In the genomic region with DNA sequence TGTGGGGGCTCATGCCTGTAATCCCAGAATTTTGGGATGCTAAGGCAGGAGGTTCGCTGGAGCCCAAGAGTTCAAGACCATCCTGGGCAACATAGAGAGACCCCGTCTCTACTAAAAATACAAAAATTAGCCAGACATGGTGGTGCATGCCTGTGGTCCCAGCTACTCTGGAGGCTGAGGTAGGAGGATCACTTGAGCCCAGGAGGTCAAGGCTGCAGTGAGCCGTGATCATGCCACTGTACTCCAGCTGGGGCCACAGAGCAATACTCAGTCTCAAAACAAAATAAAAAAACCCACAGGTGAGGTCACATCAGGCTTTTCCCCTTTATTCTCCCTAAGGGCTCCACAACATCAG, we compare ENCODE assay signal across 1 cellular context.
TF ChIP-seq lines count a peak whose summit lies in the region.
"Not testable (repeated sequence)": the region's sequence is repeated elsewhere in the genome, so short reads cannot be mapped to it uniquely, and the experiment has no call there.

No MANE protein-coding gene starts in this region.

TF ChIP-seq in HepG2, 621 proteins besides CTCF, POLR2A, EP300 and RAD21:
- TF ChIP-seq, protein P1, sequence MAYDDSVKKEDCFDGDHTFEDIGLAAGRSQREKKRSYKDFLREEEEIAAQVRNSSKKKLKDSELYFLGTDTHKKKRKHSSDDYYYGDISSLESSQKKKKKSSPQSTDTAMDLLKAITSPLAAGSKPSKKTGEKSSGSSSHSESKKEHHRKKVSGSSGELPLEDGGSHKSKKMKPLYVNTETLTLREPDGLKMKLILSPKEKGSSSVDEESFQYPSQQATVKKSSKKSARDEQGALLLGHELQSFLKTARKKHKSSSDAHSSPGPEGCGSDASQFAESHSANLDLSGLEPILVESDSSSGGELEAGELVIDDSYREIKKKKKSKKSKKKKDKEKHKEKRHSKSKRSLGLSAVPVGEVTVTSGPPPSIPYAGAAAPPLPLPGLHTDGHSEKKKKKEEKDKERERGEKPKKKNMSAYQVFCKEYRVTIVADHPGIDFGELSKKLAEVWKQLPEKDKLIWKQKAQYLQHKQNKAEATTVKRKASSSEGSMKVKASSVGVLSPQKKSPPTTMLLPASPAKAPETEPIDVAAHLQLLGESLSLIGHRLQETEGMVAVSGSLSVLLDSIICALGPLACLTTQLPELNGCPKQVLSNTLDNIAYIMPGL (CRISPR knock-in tag; IDR thresholded peaks at IDR 0.05; ENCODE audit: borderline replicate concordance in 1 of 2, low read depth in 1 of 2): 0 out of 4 replicates have a peak, but pooled peaks of 1 of the 2 experiments have one; percentile 16
- 0 out of 2 replicates have a peak, but pooled peaks have one; percentile 2 for TF ChIP-seq YEATS4 (CRISPR knock-in tag; IDR thresholded peaks at IDR 0.05; ENCODE audit: borderline replicate concordance)
- TF ChIP-seq GATA4 (IDR thresholded peaks at IDR 0.05; ENCODE audit: borderline replicate concordance, low read depth): 0 out of 2 replicates have a peak, but pooled peaks have one; percentile 0
- 0 out of 2 replicates have a peak, but pooled peaks have one; percentile 45 for TF ChIP-seq ZNF615 (CRISPR knock-in tag; IDR thresholded peaks at IDR 0.05; ENCODE audit: borderline replicate concordance)
- TF ChIP-seq ADNP (CRISPR knock-in tag; IDR thresholded peaks at IDR 0.05): 0 out of 2 replicates have a peak, but pooled peaks have one; percentile 9
- TF ChIP-seq, protein P2, sequence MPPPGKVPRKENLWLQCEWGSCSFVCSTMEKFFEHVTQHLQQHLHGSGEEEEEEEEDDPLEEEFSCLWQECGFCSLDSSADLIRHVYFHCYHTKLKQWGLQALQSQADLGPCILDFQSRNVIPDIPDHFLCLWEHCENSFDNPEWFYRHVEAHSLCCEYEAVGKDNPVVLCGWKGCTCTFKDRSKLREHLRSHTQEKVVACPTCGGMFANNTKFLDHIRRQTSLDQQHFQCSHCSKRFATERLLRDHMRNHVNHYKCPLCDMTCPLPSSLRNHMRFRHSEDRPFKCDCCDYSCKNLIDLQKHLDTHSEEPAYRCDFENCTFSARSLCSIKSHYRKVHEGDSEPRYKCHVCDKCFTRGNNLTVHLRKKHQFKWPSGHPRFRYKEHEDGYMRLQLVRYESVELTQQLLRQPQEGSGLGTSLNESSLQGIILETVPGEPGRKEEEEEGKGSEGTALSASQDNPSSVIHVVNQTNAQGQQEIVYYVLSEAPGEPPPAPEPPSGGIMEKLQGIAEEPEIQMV (CRISPR knock-in tag; IDR thresholded peaks at IDR 0.05; ENCODE audit: low read depth): peak; percentile 42
- TF ChIP-seq JUN (CRISPR knock-in tag; IDR thresholded peaks at IDR 0.05): 0 out of 2 replicates have a peak, but pooled peaks have one; percentile 13
- TF ChIP-seq GABPA (IDR thresholded peaks at IDR 0.05; ENCODE audit: low read depth, low read length); SOX6 (IDR thresholded peaks at IDR 0.05); LCORL (IDR thresholded peaks at IDR 0.05): not testable (repeated sequence)
- 0 out of 2 replicates have a peak, but pooled peaks have one; percentile 8 for TF ChIP-seq GABPA (CRISPR knock-in tag; IDR thresholded peaks at IDR 0.05; ENCODE audit: low read depth)
- TF ChIP-seq, protein P3, sequence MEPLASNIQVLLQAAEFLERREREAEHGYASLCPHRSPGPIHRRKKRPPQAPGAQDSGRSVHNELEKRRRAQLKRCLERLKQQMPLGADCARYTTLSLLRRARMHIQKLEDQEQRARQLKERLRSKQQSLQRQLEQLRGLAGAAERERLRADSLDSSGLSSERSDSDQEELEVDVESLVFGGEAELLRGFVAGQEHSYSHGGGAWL (CRISPR knock-in tag; IDR thresholded peaks at IDR 0.05): 0 out of 2 replicates have a peak, but pooled peaks have one; percentile 20
- peak; percentile 6; the same call in 1 of the 2 replicates for TF ChIP-seq DPF2 (CRISPR knock-in tag; IDR thresholded peaks at IDR 0.05; ENCODE audit: borderline replicate concordance, low read depth)
- 0 out of 2 replicates have a peak, but pooled peaks have one; percentile 0 for TF ChIP-seq GFI1 (CRISPR knock-in tag; IDR thresholded peaks at IDR 0.05; ENCODE audit: borderline replicate concordance)
- TF ChIP-seq, protein P4, sequence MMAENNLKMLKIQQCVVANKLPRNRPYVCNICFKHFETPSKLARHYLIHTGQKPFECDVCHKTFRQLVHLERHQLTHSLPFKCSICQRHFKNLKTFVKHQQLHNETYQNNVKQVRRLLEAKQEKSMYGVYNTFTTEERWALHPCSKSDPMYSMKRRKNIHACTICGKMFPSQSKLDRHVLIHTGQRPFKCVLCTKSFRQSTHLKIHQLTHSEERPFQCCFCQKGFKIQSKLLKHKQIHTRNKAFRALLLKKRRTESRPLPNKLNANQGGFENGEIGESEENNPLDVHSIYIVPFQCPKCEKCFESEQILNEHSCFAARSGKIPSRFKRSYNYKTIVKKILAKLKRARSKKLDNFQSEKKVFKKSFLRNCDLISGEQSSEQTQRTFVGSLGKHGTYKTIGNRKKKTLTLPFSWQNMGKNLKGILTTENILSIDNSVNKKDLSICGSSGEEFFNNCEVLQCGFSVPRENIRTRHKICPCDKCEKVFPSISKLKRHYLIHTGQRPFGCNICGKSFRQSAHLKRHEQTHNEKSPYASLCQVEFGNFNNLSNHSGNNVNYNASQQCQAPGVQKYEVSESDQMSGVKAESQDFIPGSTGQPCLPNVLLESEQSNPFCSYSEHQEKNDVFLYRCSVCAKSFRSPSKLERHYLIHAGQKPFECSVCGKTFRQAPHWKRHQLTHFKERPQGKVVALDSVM (CRISPR knock-in tag; IDR thresholded peaks at IDR 0.05): peak; percentile 97
- TF ChIP-seq, protein P5, sequence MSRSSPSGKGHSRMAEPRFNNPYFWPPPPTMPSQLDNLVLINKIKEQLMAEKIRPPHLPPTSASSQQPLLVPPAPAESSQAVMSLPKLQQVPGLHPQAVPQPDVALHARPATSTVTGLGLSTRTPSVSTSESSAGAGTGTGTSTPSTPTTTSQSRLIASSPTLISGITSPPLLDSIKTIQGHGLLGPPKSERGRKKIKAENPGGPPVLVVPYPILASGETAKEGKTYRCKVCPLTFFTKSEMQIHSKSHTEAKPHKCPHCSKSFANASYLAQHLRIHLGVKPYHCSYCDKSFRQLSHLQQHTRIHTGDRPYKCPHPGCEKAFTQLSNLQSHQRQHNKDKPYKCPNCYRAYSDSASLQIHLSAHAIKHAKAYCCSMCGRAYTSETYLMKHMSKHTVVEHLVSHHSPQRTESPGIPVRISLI (CRISPR knock-in tag; IDR thresholded peaks at IDR 0.05; ENCODE audit: borderline replicate concordance): 0 out of 2 replicates have a peak, but pooled peaks have one; percentile 36
- TF ChIP-seq ZSCAN22 (CRISPR knock-in tag; IDR thresholded peaks at IDR 0.05): peak; percentile 28; the same call in 1 of the 2 replicates
- peak; percentile 35; the same call in 1 of the 2 replicates for TF ChIP-seq ZMYM3 (CRISPR knock-in tag; IDR thresholded peaks at IDR 0.05)
- 0 out of 2 replicates have a peak, but pooled peaks have one; percentile 3 for TF ChIP-seq ZNF292 (CRISPR knock-in tag; IDR thresholded peaks at IDR 0.05; ENCODE audit: borderline replicate concordance, low read depth)
- peak; percentile 13; the same call in 1 of the 2 replicates for TF ChIP-seq RCOR2 (CRISPR knock-in tag; IDR thresholded peaks at IDR 0.05)
- TF ChIP-seq SOX6 (CRISPR knock-in tag; IDR thresholded peaks at IDR 0.05): peak; percentile 16
- TF ChIP-seq ZNF556 (CRISPR knock-in tag; IDR thresholded peaks at IDR 0.05; ENCODE audit: borderline replicate concordance): 0 out of 2 replicates have a peak, but pooled peaks have one; percentile 2
- TF ChIP-seq TARDBP (CRISPR knock-in tag; IDR thresholded peaks at IDR 0.05): 0 out of 2 replicates have a peak, but pooled peaks have one; percentile 2
- TF ChIP-seq, protein P6, sequence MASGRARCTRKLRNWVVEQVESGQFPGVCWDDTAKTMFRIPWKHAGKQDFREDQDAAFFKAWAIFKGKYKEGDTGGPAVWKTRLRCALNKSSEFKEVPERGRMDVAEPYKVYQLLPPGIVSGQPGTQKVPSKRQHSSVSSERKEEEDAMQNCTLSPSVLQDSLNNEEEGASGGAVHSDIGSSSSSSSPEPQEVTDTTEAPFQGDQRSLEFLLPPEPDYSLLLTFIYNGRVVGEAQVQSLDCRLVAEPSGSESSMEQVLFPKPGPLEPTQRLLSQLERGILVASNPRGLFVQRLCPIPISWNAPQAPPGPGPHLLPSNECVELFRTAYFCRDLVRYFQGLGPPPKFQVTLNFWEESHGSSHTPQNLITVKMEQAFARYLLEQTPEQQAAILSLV (CRISPR knock-in tag; IDR thresholded peaks at IDR 0.05; ENCODE audit: borderline replicate concordance): 0 out of 2 replicates have a peak, but pooled peaks have one; percentile 11
- TF ChIP-seq PITX1 (CRISPR knock-in tag; IDR thresholded peaks at IDR 0.05): 0 out of 2 replicates have a peak, but pooled peaks have one; percentile 6
- peak; percentile 7 for TF ChIP-seq ZNF883 (CRISPR knock-in tag; IDR thresholded peaks at IDR 0.05; ENCODE audit: not compliant biosample characterization)
- TF ChIP-seq HIVEP1 (CRISPR knock-in tag; IDR thresholded peaks at IDR 0.05): 0 out of 2 replicates have a peak, but pooled peaks have one; percentile 20
- TF ChIP-seq, protein P7, sequence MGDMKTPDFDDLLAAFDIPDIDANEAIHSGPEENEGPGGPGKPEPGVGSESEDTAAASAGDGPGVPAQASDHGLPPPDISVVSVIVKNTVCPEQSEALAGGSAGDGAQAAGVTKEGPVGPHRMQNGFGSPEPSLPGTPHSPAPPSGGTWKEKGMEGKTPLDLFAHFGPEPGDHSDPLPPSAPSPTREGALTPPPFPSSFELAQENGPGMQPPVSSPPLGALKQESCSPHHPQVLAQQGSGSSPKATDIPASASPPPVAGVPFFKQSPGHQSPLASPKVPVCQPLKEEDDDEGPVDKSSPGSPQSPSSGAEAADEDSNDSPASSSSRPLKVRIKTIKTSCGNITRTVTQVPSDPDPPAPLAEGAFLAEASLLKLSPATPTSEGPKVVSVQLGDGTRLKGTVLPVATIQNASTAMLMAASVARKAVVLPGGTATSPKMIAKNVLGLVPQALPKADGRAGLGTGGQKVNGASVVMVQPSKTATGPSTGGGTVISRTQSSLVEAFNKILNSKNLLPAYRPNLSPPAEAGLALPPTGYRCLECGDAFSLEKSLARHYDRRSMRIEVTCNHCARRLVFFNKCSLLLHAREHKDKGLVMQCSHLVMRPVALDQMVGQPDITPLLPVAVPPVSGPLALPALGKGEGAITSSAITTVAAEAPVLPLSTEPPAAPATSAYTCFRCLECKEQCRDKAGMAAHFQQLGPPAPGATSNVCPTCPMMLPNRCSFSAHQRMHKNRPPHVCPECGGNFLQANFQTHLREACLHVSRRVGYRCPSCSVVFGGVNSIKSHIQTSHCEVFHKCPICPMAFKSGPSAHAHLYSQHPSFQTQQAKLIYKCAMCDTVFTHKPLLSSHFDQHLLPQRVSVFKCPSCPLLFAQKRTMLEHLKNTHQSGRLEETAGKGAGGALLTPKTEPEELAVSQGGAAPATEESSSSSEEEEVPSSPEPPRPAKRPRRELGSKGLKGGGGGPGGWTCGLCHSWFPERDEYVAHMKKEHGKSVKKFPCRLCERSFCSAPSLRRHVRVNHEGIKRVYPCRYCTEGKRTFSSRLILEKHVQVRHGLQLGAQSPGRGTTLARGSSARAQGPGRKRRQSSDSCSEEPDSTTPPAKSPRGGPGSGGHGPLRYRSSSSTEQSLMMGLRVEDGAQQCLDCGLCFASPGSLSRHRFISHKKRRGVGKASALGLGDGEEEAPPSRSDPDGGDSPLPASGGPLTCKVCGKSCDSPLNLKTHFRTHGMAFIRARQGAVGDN (CRISPR knock-in tag; IDR thresholded peaks at IDR 0.05): 0 out of 2 replicates have a peak, but pooled peaks have one; percentile 5
- TF ChIP-seq, protein P8, sequence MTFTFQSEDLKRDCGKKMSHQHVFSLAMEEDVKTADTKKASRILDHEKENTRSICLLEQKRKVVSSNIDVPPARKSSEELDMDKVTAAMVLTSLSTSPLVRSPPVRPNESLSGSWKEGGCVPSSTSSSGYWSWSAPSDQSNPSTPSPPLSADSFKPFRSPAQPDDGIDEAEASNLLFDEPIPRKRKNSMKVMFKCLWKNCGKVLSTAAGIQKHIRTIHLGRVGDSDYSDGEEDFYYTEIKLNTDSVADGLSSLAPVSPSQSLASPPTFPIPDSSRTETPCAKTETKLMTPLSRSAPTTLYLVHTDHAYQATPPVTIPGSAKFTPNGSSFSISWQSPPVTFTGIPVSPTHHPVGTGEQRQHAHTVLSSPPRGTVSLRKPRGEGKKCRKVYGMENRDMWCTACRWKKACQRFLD (CRISPR knock-in tag; IDR thresholded peaks at IDR 0.05; ENCODE audit: borderline replicate concordance): 0 out of 2 replicates have a peak, but pooled peaks have one; percentile 74
- peak; percentile 4; the same call in 1 of the 2 replicates for TF ChIP-seq LCORL (CRISPR knock-in tag; IDR thresholded peaks at IDR 0.05)
